In the genomic region with DNA sequence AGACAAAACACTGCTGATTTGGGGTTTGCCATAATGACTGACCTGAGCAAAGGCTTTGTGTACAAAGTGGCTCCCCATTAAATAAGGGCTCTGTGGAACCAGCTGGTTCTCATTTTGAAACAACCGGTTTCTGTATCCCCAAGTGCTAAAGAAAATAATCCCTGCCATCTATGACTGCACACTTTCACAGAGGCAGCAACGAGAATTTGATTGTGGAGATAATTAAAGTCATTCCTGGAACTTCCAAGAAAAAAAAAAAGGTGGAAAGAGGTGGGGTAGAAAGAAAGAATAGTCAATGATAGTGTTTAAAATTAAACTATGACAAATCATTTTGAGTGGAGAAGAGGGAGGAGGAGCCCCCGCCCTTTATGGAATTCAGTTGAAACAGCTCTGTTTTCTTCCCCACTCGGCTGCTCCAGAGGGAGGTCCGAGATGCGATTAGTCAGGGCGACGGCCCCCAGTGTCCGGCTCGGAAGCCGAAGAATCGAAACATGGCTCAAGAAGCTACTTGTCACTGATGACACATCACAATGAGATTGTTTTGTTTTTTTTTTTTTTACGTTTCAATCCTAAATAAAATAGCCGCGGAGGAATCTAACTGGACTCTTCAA, we compare ENCODE assay signal across 10 cellular contexts. TPM values are rescaled to one million over a fixed set of nuclear protein-coding genes. Genes with fewer than 3 reads are reported as not detected.
DNase-seq lines count a peak whose midpoint lies in the region; ATAC-seq and TF ChIP-seq lines count a peak whose summit lies in the region.
"Had no signal": no experiment of that assay in that cellular context is flagged by ENCODE, and none has a peak within 500 bp of the region (broad histone marks: within the 10 kb centered on the region; RNA-seq: fewer than 3 reads in every experiment).

No MANE protein-coding gene starts in this region.

- no peak for DNase-seq in BJ (ENCODE audit: low read depth)
- peak; percentile 48 for DNase-seq in SK-N-DZ (ENCODE audit: low spot score)
- peak; percentile 75 for DNase-seq in fibroblast of pulmonary artery (ENCODE audit: low read depth)
- peak; percentile 87 for DNase-seq in osteocyte (ENCODE audit: extremely low spot score, unreplicated experiment)
- DNase-seq in activated T-cell treated with anti-CD3 and anti-CD28 coated beads, Interleukin-2, amount 50 U/mL, for 48 hours, result no peak
- DNase-seq in H7, result no peak
- no peak for DNase-seq in GM20000 (ENCODE audit: low spot score)
- DNase-seq: stimulated activated naive CD4-positive, alpha-beta T cell had no signal

- TF ChIP-seq CTCF in BJ (IDR thresholded peaks at IDR 0.05; ENCODE audit: insufficient read depth, low read depth, low read length) (no peak), fibroblast of pulmonary artery (IDR thresholded peaks at IDR 0.05; ENCODE audit: low read length, missing control alignments) (no peak), osteocyte (IDR thresholded peaks at IDR 0.05) (no peak), GM20000 (IDR thresholded peaks at IDR 0.05; ENCODE audit: extremely low read depth, missing control alignments) (no peak)

- peak overlapping the region; percentile 96 for H3K27ac Mint-ChIP-seq in osteocyte (ENCODE audit: unreplicated experiment)

- no peak for ATAC-seq in GM21381 (IDR thresholded peaks at IDR 0.05; ENCODE audit: unreplicated experiment)

- peak overlapping the region; percentile 22 for H3K4me3 ChIP-seq in BJ (ENCODE audit: low read depth, low read length)
- H3K4me3 ChIP-seq in fibroblast of pulmonary artery (replicated peaks; ENCODE audit: low read depth, low read length), result peak overlapping the region; percentile 35
- no peak overlapping the region for H3K4me3 ChIP-seq in H7 (ENCODE audit: insufficient read depth, low read depth, low read length)
- H3K4me3 ChIP-seq: cardiac muscle cell had no signal

- H3K36me3 ChIP-seq in BJ (ENCODE audit: control insufficient read depth, insufficient read depth, low read length) (no peaks in the 10 kb centered on the region), H7 (replicated peaks; ENCODE audit: control insufficient read depth, insufficient read depth, low read length) (no peaks in the 10 kb centered on the region)
- H3K36me3 ChIP-seq: cardiac muscle cell had no signal

- H3K9me3 Mint-ChIP-seq in osteocyte (ENCODE audit: unreplicated experiment), result no peaks in the 10 kb centered on the region

- no peaks in the 10 kb centered on the region for H3K27me3 Mint-ChIP-seq in osteocyte (ENCODE audit: unreplicated experiment)

- POLR2A ChIA-PET in BJ (lab: Charles Lee), result interaction anchor here (0.7 to 0.8 kb wide), 2 partner anchors 8 to 289 kb away, joined by 3 to 4 read pairs; no protein-coding TSS in a partner anchor

- CTCF ChIA-PET in BJ (lab: Yijun Ruan, JAX), result interaction anchor here (0.7 to 1.6 kb wide), 2 partner anchors 8 to 46 kb away, joined by 3 read pairs; no protein-coding TSS in a partner anchor

- peak overlapping the region; percentile 75 for H3K4me3 Mint-ChIP-seq in osteocyte (ENCODE audit: unreplicated experiment)

- H3K4me1 Mint-ChIP-seq in osteocyte (ENCODE audit: unreplicated experiment), result peaks cover 69% of the 10 kb centered on the region

- H3K36me3 Mint-ChIP-seq in osteocyte (ENCODE audit: unreplicated experiment), result peaks cover 22% of the 10 kb centered on the region

- H3K27me3 ChIP-seq in BJ (ENCODE audit: control insufficient read depth, insufficient read depth, low read length) (no peaks in the 10 kb centered on the region), H7 (ENCODE audit: control insufficient read depth, insufficient read depth, low read length) (peaks cover 6% of the 10 kb centered on the region; the same call in 1 of the 2 replicates)

RNA-seq across cellular contexts. Expression of a gene that starts 38.4 kb away (rescaled TPM):
- polyA plus RNA-seq in BJ (2011; rRNA removed), result 1.7 and 2.7 TPM in 2 replicates
- polyA minus RNA-seq in BJ (2011; rRNA and poly(A)+ RNA removed), result 4.1 and 5.5 TPM in 2 replicates
- 3.6 and 3.8 TPM in 2 replicates for polyA plus RNA-seq in SK-N-DZ (2014; cell fraction: cytosol; rRNA removed)
- 3.1 and 4.1 TPM in 2 replicates for polyA plus RNA-seq in SK-N-DZ (2014; cell fraction: nucleus; rRNA removed)
- 139 TPM in 2 replicates for total RNA-seq in osteocyte
- 0.35 TPM in 1 of 2 replicates, not detected in the other for total RNA-seq in H7 (2014; rRNA removed; shearing (Covaris generic))
- polyA plus RNA-seq: cardiac muscle cell had no signal

Comparison
In these comparisons a context has a peak if more than half of its experiments do, and no peak if none do; other contexts are left out.
1. DNase-seq: peak in SK-N-DZ (single experiment), fibroblast of pulmonary artery (single experiment) and osteocyte (single experiment); none in BJ (single experiment), activated T-cell treated with anti-CD3 and anti-CD28 coated beads, Interleukin-2, amount 50 U/mL, for 48 hours (0 of 2), H7 (single experiment) and GM20000 (single experiment).
2. RNA of a gene that starts 38.4 kb away (total RNA-seq): 139 TPM in osteocyte; 0.35 TPM in H7; every median in the first group is over 100 times any median in the second.